14 cellular contexts compared by ENCODE assay signal in genomic region chr18:74897971-74898657, GRCh38.
A peak's percentile ranks its signal among the peaks of the same experiment; 100 is the strongest.
DNase-seq lines count a peak whose midpoint lies in the region; ATAC-seq, FAIRE-seq and TF ChIP-seq lines count a peak whose summit lies in the region.
"Had no signal": no experiment of that assay in that cellular context is flagged by ENCODE, and none has a peak within 500 bp of the region (broad histone marks: within the 10 kb centered on the region; RNA-seq: fewer than 3 reads in every experiment).

No MANE protein-coding gene starts in this region.

- H3K4me1 ChIP-seq in Karpas-422 (ENCODE audit: low read length) (peaks cover 21% of the 10 kb centered on the region), sigmoid colon (peaks cover 0 to 29% (median 0%) of the 10 kb centered on the region in 4 donors)

- H3K36me3 ChIP-seq in bronchial epithelial cell (ENCODE audit: control insufficient read depth, insufficient read depth, low read length) (no peaks in the 10 kb centered on the region), Karpas-422 (ENCODE audit: insufficient read depth, low read length) (no peaks in the 10 kb centered on the region), sigmoid colon (no peaks in the 10 kb centered on the region)
- H3K36me3 ChIP-seq: neutrophil had no signal

- TF ChIP-seq EP300 in sigmoid colon (IDR thresholded peaks at IDR 0.05), result no peak

- no peak for FAIRE-seq in bronchial epithelial cell (lab: Jason Lieb, UNC)

- H3K4me2 ChIP-seq in Karpas-422 (ENCODE audit: low read depth, low read length, poor library complexity, severe bottlenecking), result no peak overlapping the region
- H3K4me2 ChIP-seq: KMS-11 had no signal

- H3K9me3 ChIP-seq in Karpas-422 (ENCODE audit: low read length), result no peaks in the 10 kb centered on the region
- no peaks in the 10 kb centered on the region for H3K9me3 ChIP-seq in sigmoid colon
- H3K9me3 ChIP-seq: neutrophil had no signal

- TF ChIP-seq CTCF in bronchial epithelial cell (IDR thresholded peaks at IDR 0.05; ENCODE audit: insufficient read depth, low read length, severe bottlenecking) (no peak), sigmoid colon (IDR thresholded peaks at IDR 0.05) (no peak), GM13976 (IDR thresholded peaks at IDR 0.05; ENCODE audit: borderline replicate concordance, control extremely low read depth, extremely low read depth, insufficient read depth, missing control alignments) (no peak)

- intact Hi-C loops in sigmoid colon (cut with DNase I), result no loop called here

- DNase-seq in AG08396 (ENCODE audit: low spot score) (peak; percentile 36), LHCN-M2 (ENCODE audit: low read depth) (peak; percentile 71), bronchial epithelial cell (ENCODE audit: low read depth) (peak; percentile 66), iris pigment epithelial cell (ENCODE audit: low read depth) (peak; percentile 71), Karpas-422 (no peak), sigmoid colon (no peak), GM13976 (ENCODE audit: low spot score) (no peak)
- DNase-seq: activated CD4-positive, alpha-beta T cell treated with anti-CD3 and anti-CD28 coated beads, Interleukin-2, amount 10 ng/mL, durations not matched to agents 24 days and 14 days; caudate nucleus; glutamatergic neuron; left colon had no signal

- in situ Hi-C loops in GM13976 (cut with MboI; ENCODE audit: low sequenced_read_pairs, unreplicated experiment), result no loop called here

- no peaks in the 10 kb centered on the region for H3K79me2 ChIP-seq in Karpas-422 (ENCODE audit: low read length)

- H3K4me3 ChIP-seq in bronchial epithelial cell (ENCODE audit: low read depth, low read length) (no peak overlapping the region), Karpas-422 (ENCODE audit: low read length) (no peak overlapping the region), sigmoid colon (no peak overlapping the region)

- no peak overlapping the region for H3K9ac ChIP-seq in Karpas-422 (ENCODE audit: low read length)
- H3K9ac ChIP-seq: KMS-11 had no signal

- H2AFZ ChIP-seq in Karpas-422 (ENCODE audit: low read length), result no peak overlapping the region

- WGBS in sigmoid colon, 2 donors, result 84 to 88% methylated on average over 5 of the region's 5 CpGs

- H3K27me3 ChIP-seq in bronchial epithelial cell (ENCODE audit: control insufficient read depth, insufficient read depth, low read length) (no peaks in the 10 kb centered on the region), Karpas-422 (ENCODE audit: low read length) (no peaks in the 10 kb centered on the region), sigmoid colon (no peaks in the 10 kb centered on the region)
- H3K27me3 ChIP-seq: neutrophil had no signal

- H3K27ac ChIP-seq in Karpas-422 (ENCODE audit: low read length) (no peak overlapping the region), sigmoid colon (no peak overlapping the region)
- H3K27ac ChIP-seq: KMS-11, neutrophil had no signal

- ATAC-seq in HG02588 (IDR thresholded peaks at IDR 0.05; ENCODE audit: unreplicated experiment), result no peak
- ATAC-seq: left colon had no signal

- no peak for TF ChIP-seq POLR2A in sigmoid colon (IDR thresholded peaks at IDR 0.05)

- H3K9me2 ChIP-seq in Karpas-422 (replicated peaks; ENCODE audit: insufficient read depth, low read length), result no peaks in the 10 kb centered on the region

- H4K20me1 ChIP-seq in Karpas-422 (ENCODE audit: insufficient read depth, low read depth, low read length), result no peaks in the 10 kb centered on the region

Comparison
In these comparisons a context has a peak if more than half of its experiments do, and no peak if none do; other contexts are left out.
1. DNase-seq: peak in AG08396 (single experiment), LHCN-M2 (single experiment), bronchial epithelial cell (single experiment) and iris pigment epithelial cell (single experiment); none in Karpas-422 (single experiment), sigmoid colon (single experiment) and GM13976 (single experiment).